ENCODE assay signal across 8 cellular contexts in genomic region chr17:7004398-7005253, GRCh38. TPM values are rescaled to one million over a fixed set of nuclear protein-coding genes. Genes with fewer than 3 reads are reported as not detected.
A peak's percentile ranks its signal among the peaks of the same experiment; 100 is the strongest.
DNase-seq lines count a peak whose midpoint lies in the region; ATAC-seq and TF ChIP-seq lines count a peak whose summit lies in the region.

No MANE protein-coding gene starts in this region.

- ATAC-seq in GM18517 (IDR thresholded peaks at IDR 0.05; ENCODE audit: unreplicated experiment) (peak; percentile 55), HG03565 (IDR thresholded peaks at IDR 0.05; ENCODE audit: unreplicated experiment) (no peak)

- H3K9me3 ChIP-seq in SK-N-MC (ENCODE audit: low read depth, low read length) = no peaks in the 10 kb centered on the region

- H3K4me3 ChIP-seq in BJ (ENCODE audit: low read depth, low read length) = no peak overlapping the region
- H3K4me3 ChIP-seq in SK-N-MC = no peak overlapping the region
- no peak overlapping the region for H3K4me3 ChIP-seq in mesendoderm (ENCODE audit: low read length)

- no peak for DNase-seq in BJ (ENCODE audit: low read depth)
- peak; percentile 53 to 85 (median 63) for DNase-seq in NCI-H1417 (lab: John Stamatoyannopoulos, UW)
- DNase-seq in SK-N-MC (ENCODE audit: low read depth, low spot score) = peak; percentile 10
- peak; percentile 81 for DNase-seq in dermis blood vessel endothelial cell
- peak; percentile 82 for DNase-seq in mesendoderm
- no peak for DNase-seq in HK-2 (ENCODE audit: unreplicated experiment)

- no peak overlapping the region for H3K4ac ChIP-seq in mesendoderm (ENCODE audit: low read depth, low read length)

- no peak overlapping the region for H3K27ac ChIP-seq in SK-N-MC
- no peak overlapping the region for H3K27ac ChIP-seq in mesendoderm (ENCODE audit: low read depth, low read length)

- H3K79me2 ChIP-seq in mesendoderm (ENCODE audit: control insufficient read depth, insufficient read depth, low read length) = no peaks in the 10 kb centered on the region

- H3K4me2 ChIP-seq in mesendoderm (ENCODE audit: low read length) = no peak overlapping the region

- no peaks in the 10 kb centered on the region for H3K4me1 ChIP-seq in mesendoderm (ENCODE audit: control insufficient read depth, low read depth, low read length)

- H2BK120ac ChIP-seq in mesendoderm (ENCODE audit: low read depth, low read length) = no peak overlapping the region

- H3K27me3 ChIP-seq in BJ (ENCODE audit: control insufficient read depth, insufficient read depth, low read length) (no peaks in the 10 kb centered on the region), mesendoderm (ENCODE audit: insufficient read depth, low read length, poor library complexity) (no peaks in the 10 kb centered on the region)

- H3K79me1 ChIP-seq in mesendoderm (ENCODE audit: low read length) = peaks cover 3% of the 10 kb centered on the region

- no peak overlapping the region for H2AK5ac ChIP-seq in mesendoderm (ENCODE audit: low read length)

- TF ChIP-seq CTCF in BJ (IDR thresholded peaks at IDR 0.05; ENCODE audit: insufficient read depth, low read depth, low read length) = peak; percentile 67

- no CpG with 5 or more reads among the region's 2 CpGs for WGBS in mesendoderm (ENCODE audit: extremely low coverage, insufficient coverage, low lambda C conversion rate)

- H2BK15ac ChIP-seq in mesendoderm (replicated peaks; ENCODE audit: low read depth) = no peak overlapping the region

- POLR2A ChIA-PET in BJ (lab: Charles Lee) = interaction anchor here (0.6 kb wide), 1 partner anchor 80 kb away, joined by 6 read pairs; no protein-coding TSS in a partner anchor

- H4K8ac ChIP-seq in mesendoderm (ENCODE audit: low read depth, low read length) = no peak overlapping the region

- H3K9ac ChIP-seq in SK-N-MC (ENCODE audit: insufficient read length) = no peak overlapping the region
- H3K9ac ChIP-seq in mesendoderm (ENCODE audit: low read length) = no peak overlapping the region

- H3K23ac ChIP-seq in mesendoderm (ENCODE audit: low read length) = no peak overlapping the region

- H2BK5ac ChIP-seq in mesendoderm (ENCODE audit: low read length) = no peak overlapping the region

- H3K36me3 ChIP-seq in BJ (ENCODE audit: control insufficient read depth, insufficient read depth, low read length) (peaks cover 9% of the 10 kb centered on the region), SK-N-MC (ENCODE audit: insufficient read depth, low read length) (peaks cover 11% of the 10 kb centered on the region), mesendoderm (ENCODE audit: control insufficient read depth, insufficient read depth, low read length) (peaks cover 3% of the 10 kb centered on the region)

- no peak overlapping the region for H3K18ac ChIP-seq in mesendoderm (ENCODE audit: low read length)

- CTCF ChIA-PET in BJ (lab: Yijun Ruan, JAX) = interaction anchor here (0.7 to 13.5 kb wide), 22 partner anchors 10 to 339 kb away, joined by 3 to 183 read pairs (median 6); partner anchors contain the start of gene ALOX12

- no peak overlapping the region for H4K5ac ChIP-seq in mesendoderm (ENCODE audit: low read length)

- H3K56ac ChIP-seq in mesendoderm (ENCODE audit: low read length) = no peak overlapping the region

RNA-seq across cellular contexts. Expression of gene RNASEK, which starts 7.8 kb away (rescaled TPM):
- polyA plus RNA-seq in BJ (2011; rRNA removed) = 362 and 399 TPM in 2 replicates
- 75.4 and 87.6 TPM in 2 replicates for polyA minus RNA-seq in BJ (2011; rRNA and poly(A)+ RNA removed)
- total RNA-seq in dermis blood vessel endothelial cell = 28.1 and 47.9 TPM in 2 replicates
- 250 TPM for polyA plus RNA-seq in mesendoderm (2013, experiment 1 of 2)
- 245 TPM for polyA plus RNA-seq in mesendoderm (2013, experiment 2 of 2)

RNA-seq across cellular contexts. Expression of gene ALOX12, which starts 8.8 kb away (rescaled TPM):
- polyA plus RNA-seq in BJ (2011; rRNA removed) = not detected in 2 replicates
- not detected in 2 replicates for polyA minus RNA-seq in BJ (2011; rRNA and poly(A)+ RNA removed)
- not detected in 2 replicates for total RNA-seq in dermis blood vessel endothelial cell
- polyA plus RNA-seq in mesendoderm (2013, experiment 1 of 2) = 0.95 TPM
- 0.87 TPM for polyA plus RNA-seq in mesendoderm (2013, experiment 2 of 2)

RNA-seq across cellular contexts. Expression of gene BCL6B, which starts 18.2 kb away (rescaled TPM):
- not detected in 2 replicates for polyA plus RNA-seq in BJ (2011; rRNA removed)
- not detected in 2 replicates for polyA minus RNA-seq in BJ (2011; rRNA and poly(A)+ RNA removed)
- total RNA-seq in dermis blood vessel endothelial cell = 86.6 and 140 TPM in 2 replicates
- 0.87 TPM for polyA plus RNA-seq in mesendoderm (2013, experiment 1 of 2)
- polyA plus RNA-seq in mesendoderm (2013, experiment 2 of 2) = 1.1 TPM

RNA-seq across cellular contexts. Expression of gene SLC16A13, which starts 31.2 kb away (rescaled TPM):
- polyA plus RNA-seq in BJ (2011; rRNA removed) = 1.4 and 2.8 TPM in 2 replicates
- polyA minus RNA-seq in BJ (2011; rRNA and poly(A)+ RNA removed) = 0.93 and 1.4 TPM in 2 replicates
- total RNA-seq in dermis blood vessel endothelial cell = 1.7 and 2.2 TPM in 2 replicates
- 5.8 TPM for polyA plus RNA-seq in mesendoderm (2013, experiment 1 of 2)
- polyA plus RNA-seq in mesendoderm (2013, experiment 2 of 2) = 5.3 TPM

RNA-seq across cellular contexts. Expression of gene SLC16A11, which starts 39.3 kb away (rescaled TPM):
- polyA plus RNA-seq in BJ (2011; rRNA removed) = not detected in 2 replicates
- polyA minus RNA-seq in BJ (2011; rRNA and poly(A)+ RNA removed) = not detected in 2 replicates
- 1.1 and 1.5 TPM in 2 replicates for total RNA-seq in dermis blood vessel endothelial cell
- 0.06 TPM for polyA plus RNA-seq in mesendoderm (2013, experiment 1 of 2)
- 0.03 TPM for polyA plus RNA-seq in mesendoderm (2013, experiment 2 of 2)

Comparison
In these comparisons a context has a peak if more than half of its experiments do, and no peak if none do; other contexts are left out.
1. DNase-seq: peak in NCI-H1417 (3 of 3), SK-N-MC (single experiment), dermis blood vessel endothelial cell (single experiment) and mesendoderm (single experiment); none in BJ (single experiment) and HK-2 (single experiment).